ENCODE assay signal across 1 cellular context in the genomic region with DNA sequence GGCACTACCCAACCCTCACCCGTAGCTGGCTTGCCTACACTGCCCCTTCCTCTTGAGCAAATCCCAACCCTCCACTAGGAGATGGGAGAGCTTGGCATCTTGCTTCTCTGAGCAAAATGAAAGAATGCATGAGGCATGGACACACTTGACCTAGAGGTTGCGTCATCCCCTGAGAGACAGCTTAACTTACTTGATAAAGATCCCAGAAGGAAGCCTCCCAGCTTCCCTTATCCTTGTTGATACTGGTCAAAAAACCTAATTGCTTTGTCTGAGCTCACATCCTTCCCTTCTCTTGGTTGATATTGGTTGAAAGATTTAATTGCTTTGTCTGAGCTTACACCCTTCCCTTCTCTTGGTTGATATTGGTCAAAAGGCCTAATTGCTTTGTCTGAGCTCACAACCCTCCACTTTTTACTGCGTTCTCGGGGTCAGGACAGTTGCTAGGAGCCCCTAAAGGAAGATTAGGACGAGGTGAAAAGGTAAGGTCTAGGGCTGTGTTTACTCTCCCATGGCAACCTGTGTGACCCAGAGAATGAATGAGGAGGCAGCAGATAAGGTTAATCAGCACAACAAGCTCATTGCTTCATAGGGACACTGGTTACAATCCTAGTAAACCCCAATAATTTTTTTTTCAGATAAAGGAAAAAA.
TF ChIP-seq lines count a peak whose summit lies in the region.

No MANE protein-coding gene starts in this region.

TF ChIP-seq in K562, 482 proteins besides CTCF, POLR2A, EP300 and RAD21 (continued from another document and continues in another):
- TF ChIP-seq DPF2 (IDR thresholded peaks at IDR 0.05) (peak; percentile 46; the same call in 1 of the 2 replicates), FOXA3 (CRISPR knock-in tag; conservative IDR thresholded peaks at IDR 0.05 in 1 of 2, IDR thresholded peaks at IDR 0.05 in 1 of 2) (no peak; a peak in 1 of 4 replicates), CBX8 (IDR thresholded peaks at IDR 0.05; ENCODE audit: borderline replicate concordance, extremely low read depth, low read depth, low read length, poor library complexity, severe bottlenecking) (no peak), HDAC2 (IDR thresholded peaks at IDR 0.05) (0 out of 2 replicates have a peak, but pooled peaks have one; percentile 40), HOXB6 (CRISPR knock-in tag; IDR thresholded peaks at IDR 0.05; ENCODE audit: borderline replicate concordance) (no peak), ATF1 (CRISPR knock-in tag; IDR thresholded peaks at IDR 0.05) (no peak), ATF1 (tag; IDR thresholded peaks at IDR 0.05) (peak; percentile 39; the same call in 1 of the 2 replicates), LARP7 (IDR thresholded peaks at IDR 0.05) (no peak), HSF4 (CRISPR knock-in tag; IDR thresholded peaks at IDR 0.05; ENCODE audit: borderline replicate concordance) (no peak), RFX1 (IDR thresholded peaks at IDR 0.05) (peak; percentile 71), RBM39 (optimal IDR thresholded peaks at IDR 0.05; ENCODE audit: low read depth, low read length) (no peak), U2AF1 (optimal IDR thresholded peaks at IDR 0.05; ENCODE audit: low read depth, low read length) (no peak), NFIX (CRISPR knock-in tag; IDR thresholded peaks at IDR 0.05; ENCODE audit: low read depth) (no peak), FOXK2 (conservative IDR thresholded peaks at IDR 0.05 in 1 of 2, IDR thresholded peaks at IDR 0.05 in 1 of 2; ENCODE audit: low read depth in 2 of 2) (peak; percentile 38 to 58; a peak in 2 of 4 replicates), GTF2A2 (tag; IDR thresholded peaks at IDR 0.05) (no peak), CREM (IDR thresholded peaks at IDR 0.05; ENCODE audit: low read depth) (peak; percentile 48), NFE2 (IDR thresholded peaks at IDR 0.05; ENCODE audit: low read depth) (no peak), SIX5 (IDR thresholded peaks at IDR 0.05; ENCODE audit: borderline replicate concordance in 1 of 2, insufficient read depth in 1 of 2, low read depth in 1 of 2, low read length in 2 of 2) (no peak), HDAC6 (IDR thresholded peaks at IDR 0.05; ENCODE audit: low read depth, low read length) (no peak), CTBP1 (IDR thresholded peaks at IDR 0.05; ENCODE audit: borderline replicate concordance) (peak; percentile 85), NR1H2 (CRISPR knock-in tag; IDR thresholded peaks at IDR 0.05) (no peak), ZNF175 (CRISPR knock-in tag; IDR thresholded peaks at IDR 0.05; ENCODE audit: low read depth) (peak; percentile 60; the same call in 1 of the 2 replicates), ETV1 (tag; conservative IDR thresholded peaks at IDR 0.05; ENCODE audit: low read depth) (no peak), ZNF696 (CRISPR knock-in tag; conservative IDR thresholded peaks at IDR 0.05) (no peak), CCNT2 (IDR thresholded peaks at IDR 0.05; ENCODE audit: borderline replicate concordance, extremely low read depth, insufficient read length, low read depth, low read length) (peak; percentile 21), NFE2L1 (tag; IDR thresholded peaks at IDR 0.05; ENCODE audit: borderline replicate concordance, low read depth) (no peak), STAG1 (CRISPR knock-in tag; IDR thresholded peaks at IDR 0.05; ENCODE audit: borderline replicate concordance) (no peak), SIN3B (IDR thresholded peaks at IDR 0.05; ENCODE audit: low read depth) (no peak), FOXJ2 (tag; IDR thresholded peaks at IDR 0.05) (peak; percentile 97), ARID1B (IDR thresholded peaks at IDR 0.05) (peak; percentile 67; the same call in 1 of the 2 replicates), CEBPB (tag; IDR thresholded peaks at IDR 0.05) (peak; percentile 90), ZNF184 (CRISPR knock-in tag; IDR thresholded peaks at IDR 0.05) (no peak), MAFF (IDR thresholded peaks at IDR 0.05; ENCODE audit: low read length) (no peak), ZNF354B (CRISPR knock-in tag; IDR thresholded peaks at IDR 0.05) (no peak), POLR2H (tag; IDR thresholded peaks at IDR 0.05; ENCODE audit: low read depth) (no peak), NCOA4 (IDR thresholded peaks at IDR 0.05; ENCODE audit: partially characterized antibody) (no peak), ZNF507 (tag; conservative IDR thresholded peaks at IDR 0.05) (no peak)
- TF ChIP-seq, protein P1, sequence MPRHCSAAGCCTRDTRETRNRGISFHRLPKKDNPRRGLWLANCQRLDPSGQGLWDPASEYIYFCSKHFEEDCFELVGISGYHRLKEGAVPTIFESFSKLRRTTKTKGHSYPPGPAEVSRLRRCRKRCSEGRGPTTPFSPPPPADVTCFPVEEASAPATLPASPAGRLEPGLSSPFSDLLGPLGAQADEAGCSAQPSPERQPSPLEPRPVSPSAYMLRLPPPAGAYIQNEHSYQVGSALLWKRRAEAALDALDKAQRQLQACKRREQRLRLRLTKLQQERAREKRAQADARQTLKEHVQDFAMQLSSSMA (CRISPR knock-in tag; IDR thresholded peaks at IDR 0.05), result no peak
- TF ChIP-seq, protein P2, sequence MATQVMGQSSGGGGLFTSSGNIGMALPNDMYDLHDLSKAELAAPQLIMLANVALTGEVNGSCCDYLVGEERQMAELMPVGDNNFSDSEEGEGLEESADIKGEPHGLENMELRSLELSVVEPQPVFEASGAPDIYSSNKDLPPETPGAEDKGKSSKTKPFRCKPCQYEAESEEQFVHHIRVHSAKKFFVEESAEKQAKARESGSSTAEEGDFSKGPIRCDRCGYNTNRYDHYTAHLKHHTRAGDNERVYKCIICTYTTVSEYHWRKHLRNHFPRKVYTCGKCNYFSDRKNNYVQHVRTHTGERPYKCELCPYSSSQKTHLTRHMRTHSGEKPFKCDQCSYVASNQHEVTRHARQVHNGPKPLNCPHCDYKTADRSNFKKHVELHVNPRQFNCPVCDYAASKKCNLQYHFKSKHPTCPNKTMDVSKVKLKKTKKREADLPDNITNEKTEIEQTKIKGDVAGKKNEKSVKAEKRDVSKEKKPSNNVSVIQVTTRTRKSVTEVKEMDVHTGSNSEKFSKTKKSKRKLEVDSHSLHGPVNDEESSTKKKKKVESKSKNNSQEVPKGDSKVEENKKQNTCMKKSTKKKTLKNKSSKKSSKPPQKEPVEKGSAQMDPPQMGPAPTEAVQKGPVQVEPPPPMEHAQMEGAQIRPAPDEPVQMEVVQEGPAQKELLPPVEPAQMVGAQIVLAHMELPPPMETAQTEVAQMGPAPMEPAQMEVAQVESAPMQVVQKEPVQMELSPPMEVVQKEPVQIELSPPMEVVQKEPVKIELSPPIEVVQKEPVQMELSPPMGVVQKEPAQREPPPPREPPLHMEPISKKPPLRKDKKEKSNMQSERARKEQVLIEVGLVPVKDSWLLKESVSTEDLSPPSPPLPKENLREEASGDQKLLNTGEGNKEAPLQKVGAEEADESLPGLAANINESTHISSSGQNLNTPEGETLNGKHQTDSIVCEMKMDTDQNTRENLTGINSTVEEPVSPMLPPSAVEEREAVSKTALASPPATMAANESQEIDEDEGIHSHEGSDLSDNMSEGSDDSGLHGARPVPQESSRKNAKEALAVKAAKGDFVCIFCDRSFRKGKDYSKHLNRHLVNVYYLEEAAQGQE (CRISPR knock-in tag; IDR thresholded peaks at IDR 0.05; ENCODE audit: low read depth), result no peak
- TF ChIP-seq, protein P3, sequence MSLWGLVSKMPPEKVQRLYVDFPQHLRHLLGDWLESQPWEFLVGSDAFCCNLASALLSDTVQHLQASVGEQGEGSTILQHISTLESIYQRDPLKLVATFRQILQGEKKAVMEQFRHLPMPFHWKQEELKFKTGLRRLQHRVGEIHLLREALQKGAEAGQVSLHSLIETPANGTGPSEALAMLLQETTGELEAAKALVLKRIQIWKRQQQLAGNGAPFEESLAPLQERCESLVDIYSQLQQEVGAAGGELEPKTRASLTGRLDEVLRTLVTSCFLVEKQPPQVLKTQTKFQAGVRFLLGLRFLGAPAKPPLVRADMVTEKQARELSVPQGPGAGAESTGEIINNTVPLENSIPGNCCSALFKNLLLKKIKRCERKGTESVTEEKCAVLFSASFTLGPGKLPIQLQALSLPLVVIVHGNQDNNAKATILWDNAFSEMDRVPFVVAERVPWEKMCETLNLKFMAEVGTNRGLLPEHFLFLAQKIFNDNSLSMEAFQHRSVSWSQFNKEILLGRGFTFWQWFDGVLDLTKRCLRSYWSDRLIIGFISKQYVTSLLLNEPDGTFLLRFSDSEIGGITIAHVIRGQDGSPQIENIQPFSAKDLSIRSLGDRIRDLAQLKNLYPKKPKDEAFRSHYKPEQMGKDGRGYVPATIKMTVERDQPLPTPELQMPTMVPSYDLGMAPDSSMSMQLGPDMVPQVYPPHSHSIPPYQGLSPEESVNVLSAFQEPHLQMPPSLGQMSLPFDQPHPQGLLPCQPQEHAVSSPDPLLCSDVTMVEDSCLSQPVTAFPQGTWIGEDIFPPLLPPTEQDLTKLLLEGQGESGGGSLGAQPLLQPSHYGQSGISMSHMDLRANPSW (CRISPR knock-in tag; IDR thresholded peaks at IDR 0.05), result no peak
- TF ChIP-seq, protein P4, sequence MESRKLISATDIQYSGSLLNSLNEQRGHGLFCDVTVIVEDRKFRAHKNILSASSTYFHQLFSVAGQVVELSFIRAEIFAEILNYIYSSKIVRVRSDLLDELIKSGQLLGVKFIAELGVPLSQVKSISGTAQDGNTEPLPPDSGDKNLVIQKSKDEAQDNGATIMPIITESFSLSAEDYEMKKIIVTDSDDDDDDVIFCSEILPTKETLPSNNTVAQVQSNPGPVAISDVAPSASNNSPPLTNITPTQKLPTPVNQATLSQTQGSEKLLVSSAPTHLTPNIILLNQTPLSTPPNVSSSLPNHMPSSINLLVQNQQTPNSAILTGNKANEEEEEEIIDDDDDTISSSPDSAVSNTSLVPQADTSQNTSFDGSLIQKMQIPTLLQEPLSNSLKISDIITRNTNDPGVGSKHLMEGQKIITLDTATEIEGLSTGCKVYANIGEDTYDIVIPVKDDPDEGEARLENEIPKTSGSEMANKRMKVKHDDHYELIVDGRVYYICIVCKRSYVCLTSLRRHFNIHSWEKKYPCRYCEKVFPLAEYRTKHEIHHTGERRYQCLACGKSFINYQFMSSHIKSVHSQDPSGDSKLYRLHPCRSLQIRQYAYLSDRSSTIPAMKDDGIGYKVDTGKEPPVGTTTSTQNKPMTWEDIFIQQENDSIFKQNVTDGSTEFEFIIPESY (CRISPR knock-in tag; IDR thresholded peaks at IDR 0.05), result no peak
- TF ChIP-seq, protein P5, sequence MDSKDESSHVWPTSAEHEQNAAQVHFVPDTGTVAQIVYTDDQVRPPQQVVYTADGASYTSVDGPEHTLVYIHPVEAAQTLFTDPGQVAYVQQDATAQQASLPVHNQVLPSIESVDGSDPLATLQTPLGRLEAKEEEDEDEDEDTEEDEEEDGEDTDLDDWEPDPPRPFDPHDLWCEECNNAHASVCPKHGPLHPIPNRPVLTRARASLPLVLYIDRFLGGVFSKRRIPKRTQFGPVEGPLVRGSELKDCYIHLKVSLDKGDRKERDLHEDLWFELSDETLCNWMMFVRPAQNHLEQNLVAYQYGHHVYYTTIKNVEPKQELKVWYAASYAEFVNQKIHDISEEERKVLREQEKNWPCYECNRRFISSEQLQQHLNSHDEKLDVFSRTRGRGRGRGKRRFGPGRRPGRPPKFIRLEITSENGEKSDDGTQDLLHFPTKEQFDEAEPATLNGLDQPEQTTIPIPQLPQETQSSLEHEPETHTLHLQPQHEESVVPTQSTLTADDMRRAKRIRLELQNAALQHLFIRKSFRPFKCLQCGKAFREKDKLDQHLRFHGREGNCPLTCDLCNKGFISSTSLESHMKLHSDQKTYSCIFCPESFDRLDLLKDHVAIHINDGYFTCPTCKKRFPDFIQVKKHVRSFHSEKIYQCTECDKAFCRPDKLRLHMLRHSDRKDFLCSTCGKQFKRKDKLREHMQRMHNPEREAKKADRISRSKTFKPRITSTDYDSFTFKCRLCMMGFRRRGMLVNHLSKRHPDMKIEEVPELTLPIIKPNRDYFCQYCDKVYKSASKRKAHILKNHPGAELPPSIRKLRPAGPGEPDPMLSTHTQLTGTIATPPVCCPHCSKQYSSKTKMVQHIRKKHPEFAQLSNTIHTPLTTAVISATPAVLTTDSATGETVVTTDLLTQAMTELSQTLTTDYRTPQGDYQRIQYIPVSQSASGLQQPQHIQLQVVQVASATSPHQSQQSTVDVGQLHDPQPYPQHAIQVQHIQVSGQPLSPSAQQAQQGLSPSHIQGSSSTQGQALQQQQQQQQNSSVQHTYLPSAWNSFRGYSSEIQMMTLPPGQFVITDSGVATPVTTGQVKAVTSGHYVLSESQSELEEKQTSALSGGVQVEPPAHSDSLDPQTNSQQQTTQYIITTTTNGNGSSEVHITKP (IDR thresholded peaks at IDR 0.05; ENCODE audit: partially characterized antibody), result no peak
- TF ChIP-seq, protein P6, sequence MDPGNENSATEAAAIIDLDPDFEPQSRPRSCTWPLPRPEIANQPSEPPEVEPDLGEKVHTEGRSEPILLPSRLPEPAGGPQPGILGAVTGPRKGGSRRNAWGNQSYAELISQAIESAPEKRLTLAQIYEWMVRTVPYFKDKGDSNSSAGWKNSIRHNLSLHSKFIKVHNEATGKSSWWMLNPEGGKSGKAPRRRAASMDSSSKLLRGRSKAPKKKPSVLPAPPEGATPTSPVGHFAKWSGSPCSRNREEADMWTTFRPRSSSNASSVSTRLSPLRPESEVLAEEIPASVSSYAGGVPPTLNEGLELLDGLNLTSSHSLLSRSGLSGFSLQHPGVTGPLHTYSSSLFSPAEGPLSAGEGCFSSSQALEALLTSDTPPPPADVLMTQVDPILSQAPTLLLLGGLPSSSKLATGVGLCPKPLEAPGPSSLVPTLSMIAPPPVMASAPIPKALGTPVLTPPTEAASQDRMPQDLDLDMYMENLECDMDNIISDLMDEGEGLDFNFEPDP (CRISPR knock-in tag; IDR thresholded peaks at IDR 0.05), result no peak
- TF ChIP-seq, protein P7, sequence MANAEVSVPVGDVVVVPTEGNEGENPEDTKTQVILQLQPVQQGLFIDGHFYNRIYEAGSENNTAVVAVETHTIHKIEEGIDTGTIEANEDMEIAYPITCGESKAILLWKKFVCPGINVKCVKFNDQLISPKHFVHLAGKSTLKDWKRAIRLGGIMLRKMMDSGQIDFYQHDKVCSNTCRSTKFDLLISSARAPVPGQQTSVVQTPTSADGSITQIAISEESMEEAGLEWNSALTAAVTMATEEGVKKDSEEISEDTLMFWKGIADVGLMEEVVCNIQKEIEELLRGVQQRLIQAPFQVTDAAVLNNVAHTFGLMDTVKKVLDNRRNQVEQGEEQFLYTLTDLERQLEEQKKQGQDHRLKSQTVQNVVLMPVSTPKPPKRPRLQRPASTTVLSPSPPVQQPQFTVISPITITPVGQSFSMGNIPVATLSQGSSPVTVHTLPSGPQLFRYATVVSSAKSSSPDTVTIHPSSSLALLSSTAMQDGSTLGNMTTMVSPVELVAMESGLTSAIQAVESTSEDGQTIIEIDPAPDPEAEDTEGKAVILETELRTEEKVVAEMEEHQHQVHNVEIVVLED (CRISPR knock-in tag; IDR thresholded peaks at IDR 0.05), result no peak
- TF ChIP-seq, protein P8, sequence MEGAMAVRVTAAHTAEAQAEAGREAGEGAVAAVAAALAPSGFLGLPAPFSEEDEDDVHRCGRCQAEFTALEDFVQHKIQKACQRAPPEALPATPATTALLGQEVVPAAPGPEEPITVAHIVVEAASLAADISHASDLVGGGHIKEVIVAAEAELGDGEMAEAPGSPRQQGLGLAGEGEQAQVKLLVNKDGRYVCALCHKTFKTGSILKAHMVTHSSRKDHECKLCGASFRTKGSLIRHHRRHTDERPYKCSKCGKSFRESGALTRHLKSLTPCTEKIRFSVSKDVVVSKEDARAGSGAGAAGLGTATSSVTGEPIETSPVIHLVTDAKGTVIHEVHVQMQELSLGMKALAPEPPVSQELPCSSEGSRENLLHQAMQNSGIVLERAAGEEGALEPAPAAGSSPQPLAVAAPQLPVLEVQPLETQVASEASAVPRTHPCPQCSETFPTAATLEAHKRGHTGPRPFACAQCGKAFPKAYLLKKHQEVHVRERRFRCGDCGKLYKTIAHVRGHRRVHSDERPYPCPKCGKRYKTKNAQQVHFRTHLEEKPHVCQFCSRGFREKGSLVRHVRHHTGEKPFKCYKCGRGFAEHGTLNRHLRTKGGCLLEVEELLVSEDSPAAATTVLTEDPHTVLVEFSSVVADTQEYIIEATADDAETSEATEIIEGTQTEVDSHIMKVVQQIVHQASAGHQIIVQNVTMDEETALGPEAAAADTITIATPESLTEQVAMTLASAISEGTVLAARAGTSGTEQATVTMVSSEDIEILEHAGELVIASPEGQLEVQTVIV (CRISPR knock-in tag; IDR thresholded peaks at IDR 0.05; ENCODE audit: borderline replicate concordance), result no peak
